Comparison of ENCODE assay signal across 1 cellular context in the genomic region with DNA sequence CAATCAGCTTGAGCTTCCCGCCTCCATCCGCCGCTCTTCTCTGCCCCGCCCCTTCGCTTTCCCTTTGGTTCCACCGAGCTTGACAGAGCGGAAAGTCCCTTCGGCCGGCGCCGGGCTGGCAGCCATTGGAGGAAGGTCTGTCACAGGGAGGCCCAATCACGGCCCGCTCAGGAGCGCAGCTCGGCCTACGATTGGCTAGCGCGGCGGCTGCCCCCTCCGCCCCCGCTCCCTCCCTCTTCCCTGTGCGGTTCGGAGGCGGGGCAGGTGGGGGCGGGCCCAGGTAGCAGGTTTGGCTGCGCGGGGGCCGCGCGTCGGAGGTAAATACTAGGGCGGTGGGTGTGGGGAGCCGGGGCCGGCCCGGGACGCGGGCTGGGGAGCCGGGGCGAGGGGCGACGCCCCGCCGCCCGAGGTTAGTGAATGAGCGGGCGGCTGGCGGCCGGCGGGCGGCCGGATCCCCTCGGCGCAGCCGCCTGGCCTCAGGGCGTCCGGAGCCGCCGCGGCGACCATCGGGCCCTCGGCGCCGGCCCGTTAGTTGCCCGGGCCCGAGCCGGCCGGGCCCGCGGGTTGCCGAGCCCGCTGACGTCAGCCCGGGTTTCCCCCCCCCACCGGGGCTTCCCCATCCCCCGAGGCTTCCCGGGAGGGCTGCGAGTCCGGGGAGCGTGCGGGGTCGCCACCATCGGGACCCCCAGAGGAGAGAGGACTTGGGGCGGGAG.
TF ChIP-seq lines count a peak whose summit lies in the region.

A gene (plus strand): TSS at position 279 of the 713 bp plus-strand sequence. CDS start 7,613 bp downstream, outside the sequence.

TF ChIP-seq in K562, 482 proteins besides CTCF, POLR2A, EP300 and RAD21 (continued from another document and continues in another):
- TF ChIP-seq, protein P1, sequence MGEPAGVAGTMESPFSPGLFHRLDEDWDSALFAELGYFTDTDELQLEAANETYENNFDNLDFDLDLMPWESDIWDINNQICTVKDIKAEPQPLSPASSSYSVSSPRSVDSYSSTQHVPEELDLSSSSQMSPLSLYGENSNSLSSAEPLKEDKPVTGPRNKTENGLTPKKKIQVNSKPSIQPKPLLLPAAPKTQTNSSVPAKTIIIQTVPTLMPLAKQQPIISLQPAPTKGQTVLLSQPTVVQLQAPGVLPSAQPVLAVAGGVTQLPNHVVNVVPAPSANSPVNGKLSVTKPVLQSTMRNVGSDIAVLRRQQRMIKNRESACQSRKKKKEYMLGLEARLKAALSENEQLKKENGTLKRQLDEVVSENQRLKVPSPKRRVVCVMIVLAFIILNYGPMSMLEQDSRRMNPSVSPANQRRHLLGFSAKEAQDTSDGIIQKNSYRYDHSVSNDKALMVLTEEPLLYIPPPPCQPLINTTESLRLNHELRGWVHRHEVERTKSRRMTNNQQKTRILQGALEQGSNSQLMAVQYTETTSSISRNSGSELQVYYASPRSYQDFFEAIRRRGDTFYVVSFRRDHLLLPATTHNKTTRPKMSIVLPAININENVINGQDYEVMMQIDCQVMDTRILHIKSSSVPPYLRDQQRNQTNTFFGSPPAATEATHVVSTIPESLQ (CRISPR knock-in tag; IDR thresholded peaks at IDR 0.05): no peak
- TF ChIP-seq, protein P2, sequence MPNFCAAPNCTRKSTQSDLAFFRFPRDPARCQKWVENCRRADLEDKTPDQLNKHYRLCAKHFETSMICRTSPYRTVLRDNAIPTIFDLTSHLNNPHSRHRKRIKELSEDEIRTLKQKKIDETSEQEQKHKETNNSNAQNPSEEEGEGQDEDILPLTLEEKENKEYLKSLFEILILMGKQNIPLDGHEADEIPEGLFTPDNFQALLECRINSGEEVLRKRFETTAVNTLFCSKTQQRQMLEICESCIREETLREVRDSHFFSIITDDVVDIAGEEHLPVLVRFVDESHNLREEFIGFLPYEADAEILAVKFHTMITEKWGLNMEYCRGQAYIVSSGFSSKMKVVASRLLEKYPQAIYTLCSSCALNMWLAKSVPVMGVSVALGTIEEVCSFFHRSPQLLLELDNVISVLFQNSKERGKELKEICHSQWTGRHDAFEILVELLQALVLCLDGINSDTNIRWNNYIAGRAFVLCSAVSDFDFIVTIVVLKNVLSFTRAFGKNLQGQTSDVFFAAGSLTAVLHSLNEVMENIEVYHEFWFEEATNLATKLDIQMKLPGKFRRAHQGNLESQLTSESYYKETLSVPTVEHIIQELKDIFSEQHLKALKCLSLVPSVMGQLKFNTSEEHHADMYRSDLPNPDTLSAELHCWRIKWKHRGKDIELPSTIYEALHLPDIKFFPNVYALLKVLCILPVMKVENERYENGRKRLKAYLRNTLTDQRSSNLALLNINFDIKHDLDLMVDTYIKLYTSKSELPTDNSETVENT (CRISPR knock-in tag; IDR thresholded peaks at IDR 0.05): no peak
- no peak for TF ChIP-seq ZNF217 (CRISPR knock-in tag; IDR thresholded peaks at IDR 0.05)
- peak; percentile 81 for TF ChIP-seq CHD2 (IDR thresholded peaks at IDR 0.05; ENCODE audit: low read depth, low read length)
- no peak for TF ChIP-seq SMAD4 (CRISPR knock-in tag; conservative IDR thresholded peaks at IDR 0.05)
- TF ChIP-seq, protein P3, sequence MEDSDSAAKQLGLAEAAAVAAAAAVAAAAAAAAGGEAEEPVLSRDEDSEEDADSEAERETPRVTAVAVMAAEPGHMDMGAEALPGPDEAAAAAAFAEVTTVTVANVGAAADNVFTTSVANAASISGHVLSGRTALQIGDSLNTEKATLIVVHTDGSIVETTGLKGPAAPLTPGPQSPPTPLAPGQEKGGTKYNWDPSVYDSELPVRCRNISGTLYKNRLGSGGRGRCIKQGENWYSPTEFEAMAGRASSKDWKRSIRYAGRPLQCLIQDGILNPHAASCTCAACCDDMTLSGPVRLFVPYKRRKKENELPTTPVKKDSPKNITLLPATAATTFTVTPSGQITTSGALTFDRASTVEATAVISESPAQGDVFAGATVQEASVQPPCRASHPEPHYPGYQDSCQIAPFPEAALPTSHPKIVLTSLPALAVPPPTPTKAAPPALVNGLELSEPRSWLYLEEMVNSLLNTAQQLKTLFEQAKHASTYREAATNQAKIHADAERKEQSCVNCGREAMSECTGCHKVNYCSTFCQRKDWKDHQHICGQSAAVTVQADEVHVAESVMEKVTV (CRISPR knock-in tag; IDR thresholded peaks at IDR 0.05): no peak
- TF ChIP-seq, protein P4, sequence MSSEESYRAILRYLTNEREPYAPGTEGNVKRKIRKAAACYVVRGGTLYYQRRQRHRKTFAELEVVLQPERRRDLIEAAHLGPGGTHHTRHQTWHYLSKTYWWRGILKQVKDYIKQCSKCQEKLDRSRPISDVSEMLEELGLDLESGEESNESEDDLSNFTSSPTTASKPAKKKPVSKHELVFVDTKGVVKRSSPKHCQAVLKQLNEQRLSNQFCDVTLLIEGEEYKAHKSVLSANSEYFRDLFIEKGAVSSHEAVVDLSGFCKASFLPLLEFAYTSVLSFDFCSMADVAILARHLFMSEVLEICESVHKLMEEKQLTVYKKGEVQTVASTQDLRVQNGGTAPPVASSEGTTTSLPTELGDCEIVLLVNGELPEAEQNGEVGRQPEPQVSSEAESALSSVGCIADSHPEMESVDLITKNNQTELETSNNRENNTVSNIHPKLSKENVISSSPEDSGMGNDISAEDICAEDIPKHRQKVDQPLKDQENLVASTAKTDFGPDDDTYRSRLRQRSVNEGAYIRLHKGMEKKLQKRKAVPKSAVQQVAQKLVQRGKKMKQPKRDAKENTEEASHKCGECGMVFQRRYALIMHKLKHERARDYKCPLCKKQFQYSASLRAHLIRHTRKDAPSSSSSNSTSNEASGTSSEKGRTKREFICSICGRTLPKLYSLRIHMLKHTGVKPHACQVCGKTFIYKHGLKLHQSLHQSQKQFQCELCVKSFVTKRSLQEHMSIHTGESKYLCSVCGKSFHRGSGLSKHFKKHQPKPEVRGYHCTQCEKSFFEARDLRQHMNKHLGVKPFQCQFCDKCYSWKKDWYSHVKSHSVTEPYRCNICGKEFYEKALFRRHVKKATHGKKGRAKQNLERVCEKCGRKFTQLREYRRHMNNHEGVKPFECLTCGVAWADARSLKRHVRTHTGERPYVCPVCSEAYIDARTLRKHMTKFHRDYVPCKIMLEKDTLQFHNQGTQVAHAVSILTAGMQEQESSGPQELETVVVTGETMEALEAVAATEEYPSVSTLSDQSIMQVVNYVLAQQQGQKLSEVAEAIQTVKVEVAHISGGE (CRISPR knock-in tag; IDR thresholded peaks at IDR 0.05): no peak
- TF ChIP-seq SNRNP70 (optimal IDR thresholded peaks at IDR 0.05; ENCODE audit: low read depth, low read length): no peak
- no peak for TF ChIP-seq SMARCB1 (IDR thresholded peaks at IDR 0.05; ENCODE audit: insufficient read length, low read depth)
- TF ChIP-seq, protein P5, sequence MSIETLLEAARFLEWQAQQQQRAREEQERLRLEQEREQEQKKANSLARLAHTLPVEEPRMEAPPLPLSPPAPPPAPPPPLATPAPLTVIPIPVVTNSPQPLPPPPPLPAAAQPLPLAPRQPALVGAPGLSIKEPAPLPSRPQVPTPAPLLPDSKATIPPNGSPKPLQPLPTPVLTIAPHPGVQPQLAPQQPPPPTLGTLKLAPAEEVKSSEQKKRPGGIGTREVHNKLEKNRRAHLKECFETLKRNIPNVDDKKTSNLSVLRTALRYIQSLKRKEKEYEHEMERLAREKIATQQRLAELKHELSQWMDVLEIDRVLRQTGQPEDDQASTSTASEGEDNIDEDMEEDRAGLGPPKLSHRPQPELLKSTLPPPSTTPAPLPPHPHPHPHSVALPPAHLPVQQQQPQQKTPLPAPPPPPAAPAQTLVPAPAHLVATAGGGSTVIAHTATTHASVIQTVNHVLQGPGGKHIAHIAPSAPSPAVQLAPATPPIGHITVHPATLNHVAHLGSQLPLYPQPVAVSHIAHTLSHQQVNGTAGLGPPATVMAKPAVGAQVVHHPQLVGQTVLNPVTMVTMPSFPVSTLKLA (conservative IDR thresholded peaks at IDR 0.05): peak; percentile 84 to 88
- TF ChIP-seq, protein P6, sequence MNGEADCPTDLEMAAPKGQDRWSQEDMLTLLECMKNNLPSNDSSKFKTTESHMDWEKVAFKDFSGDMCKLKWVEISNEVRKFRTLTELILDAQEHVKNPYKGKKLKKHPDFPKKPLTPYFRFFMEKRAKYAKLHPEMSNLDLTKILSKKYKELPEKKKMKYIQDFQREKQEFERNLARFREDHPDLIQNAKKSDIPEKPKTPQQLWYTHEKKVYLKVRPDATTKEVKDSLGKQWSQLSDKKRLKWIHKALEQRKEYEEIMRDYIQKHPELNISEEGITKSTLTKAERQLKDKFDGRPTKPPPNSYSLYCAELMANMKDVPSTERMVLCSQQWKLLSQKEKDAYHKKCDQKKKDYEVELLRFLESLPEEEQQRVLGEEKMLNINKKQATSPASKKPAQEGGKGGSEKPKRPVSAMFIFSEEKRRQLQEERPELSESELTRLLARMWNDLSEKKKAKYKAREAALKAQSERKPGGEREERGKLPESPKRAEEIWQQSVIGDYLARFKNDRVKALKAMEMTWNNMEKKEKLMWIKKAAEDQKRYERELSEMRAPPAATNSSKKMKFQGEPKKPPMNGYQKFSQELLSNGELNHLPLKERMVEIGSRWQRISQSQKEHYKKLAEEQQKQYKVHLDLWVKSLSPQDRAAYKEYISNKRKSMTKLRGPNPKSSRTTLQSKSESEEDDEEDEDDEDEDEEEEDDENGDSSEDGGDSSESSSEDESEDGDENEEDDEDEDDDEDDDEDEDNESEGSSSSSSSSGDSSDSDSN (IDR thresholded peaks at IDR 0.05; ENCODE audit: borderline replicate concordance in 1 of 2, low read depth in 2 of 2, low read length in 2 of 2): 0 out of 4 replicates have a peak, but pooled peaks of 1 of the 2 experiments have one; percentile 30
- TF ChIP-seq CREB1 (IDR thresholded peaks at IDR 0.05): peak; percentile 47; the same call in 1 of the 2 replicates
- peak; percentile 44; the same call in 1 of the 2 replicates for TF ChIP-seq CREB1 (CRISPR knock-in tag; IDR thresholded peaks at IDR 0.05)
- TF ChIP-seq, protein P7, sequence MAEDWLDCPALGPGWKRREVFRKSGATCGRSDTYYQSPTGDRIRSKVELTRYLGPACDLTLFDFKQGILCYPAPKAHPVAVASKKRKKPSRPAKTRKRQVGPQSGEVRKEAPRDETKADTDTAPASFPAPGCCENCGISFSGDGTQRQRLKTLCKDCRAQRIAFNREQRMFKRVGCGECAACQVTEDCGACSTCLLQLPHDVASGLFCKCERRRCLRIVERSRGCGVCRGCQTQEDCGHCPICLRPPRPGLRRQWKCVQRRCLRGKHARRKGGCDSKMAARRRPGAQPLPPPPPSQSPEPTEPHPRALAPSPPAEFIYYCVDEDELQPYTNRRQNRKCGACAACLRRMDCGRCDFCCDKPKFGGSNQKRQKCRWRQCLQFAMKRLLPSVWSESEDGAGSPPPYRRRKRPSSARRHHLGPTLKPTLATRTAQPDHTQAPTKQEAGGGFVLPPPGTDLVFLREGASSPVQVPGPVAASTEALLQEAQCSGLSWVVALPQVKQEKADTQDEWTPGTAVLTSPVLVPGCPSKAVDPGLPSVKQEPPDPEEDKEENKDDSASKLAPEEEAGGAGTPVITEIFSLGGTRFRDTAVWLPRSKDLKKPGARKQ (CRISPR knock-in tag; IDR thresholded peaks at IDR 0.05): no peak
- no peak for TF ChIP-seq PRPF4 (IDR thresholded peaks at IDR 0.05; ENCODE audit: insufficient read depth, low read depth, low read length, poor library complexity, severe bottlenecking)
- no peak for TF ChIP-seq ZFP1 (CRISPR knock-in tag; IDR thresholded peaks at IDR 0.05)
- peak; percentile 80 for TF ChIP-seq RBBP5 (IDR thresholded peaks at IDR 0.05; ENCODE audit: borderline replicate concordance, insufficient read depth, low read length, poor library complexity, severe bottlenecking)
- no peak for TF ChIP-seq FOXP1 (CRISPR knock-in tag; IDR thresholded peaks at IDR 0.05)
- TF ChIP-seq MAFF (IDR thresholded peaks at IDR 0.05; ENCODE audit: low read length): no peak
- TF ChIP-seq SOX6 (IDR thresholded peaks at IDR 0.05): no peak; the same call in 1 of the 2 replicates
- no peak for TF ChIP-seq SLC30A9 (CRISPR knock-in tag; IDR thresholded peaks at IDR 0.05)
- no peak for TF ChIP-seq ARID1B (IDR thresholded peaks at IDR 0.05)
- no peak for TF ChIP-seq MEF2A (IDR thresholded peaks at IDR 0.05; ENCODE audit: control insufficient read depth, low read depth, low read length)
- TF ChIP-seq NELFE (IDR thresholded peaks at IDR 0.05; ENCODE audit: insufficient read depth, insufficient read length): no peak
- TF ChIP-seq, protein P8, sequence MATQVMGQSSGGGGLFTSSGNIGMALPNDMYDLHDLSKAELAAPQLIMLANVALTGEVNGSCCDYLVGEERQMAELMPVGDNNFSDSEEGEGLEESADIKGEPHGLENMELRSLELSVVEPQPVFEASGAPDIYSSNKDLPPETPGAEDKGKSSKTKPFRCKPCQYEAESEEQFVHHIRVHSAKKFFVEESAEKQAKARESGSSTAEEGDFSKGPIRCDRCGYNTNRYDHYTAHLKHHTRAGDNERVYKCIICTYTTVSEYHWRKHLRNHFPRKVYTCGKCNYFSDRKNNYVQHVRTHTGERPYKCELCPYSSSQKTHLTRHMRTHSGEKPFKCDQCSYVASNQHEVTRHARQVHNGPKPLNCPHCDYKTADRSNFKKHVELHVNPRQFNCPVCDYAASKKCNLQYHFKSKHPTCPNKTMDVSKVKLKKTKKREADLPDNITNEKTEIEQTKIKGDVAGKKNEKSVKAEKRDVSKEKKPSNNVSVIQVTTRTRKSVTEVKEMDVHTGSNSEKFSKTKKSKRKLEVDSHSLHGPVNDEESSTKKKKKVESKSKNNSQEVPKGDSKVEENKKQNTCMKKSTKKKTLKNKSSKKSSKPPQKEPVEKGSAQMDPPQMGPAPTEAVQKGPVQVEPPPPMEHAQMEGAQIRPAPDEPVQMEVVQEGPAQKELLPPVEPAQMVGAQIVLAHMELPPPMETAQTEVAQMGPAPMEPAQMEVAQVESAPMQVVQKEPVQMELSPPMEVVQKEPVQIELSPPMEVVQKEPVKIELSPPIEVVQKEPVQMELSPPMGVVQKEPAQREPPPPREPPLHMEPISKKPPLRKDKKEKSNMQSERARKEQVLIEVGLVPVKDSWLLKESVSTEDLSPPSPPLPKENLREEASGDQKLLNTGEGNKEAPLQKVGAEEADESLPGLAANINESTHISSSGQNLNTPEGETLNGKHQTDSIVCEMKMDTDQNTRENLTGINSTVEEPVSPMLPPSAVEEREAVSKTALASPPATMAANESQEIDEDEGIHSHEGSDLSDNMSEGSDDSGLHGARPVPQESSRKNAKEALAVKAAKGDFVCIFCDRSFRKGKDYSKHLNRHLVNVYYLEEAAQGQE (CRISPR knock-in tag; IDR thresholded peaks at IDR 0.05; ENCODE audit: low read depth): no peak
- TF ChIP-seq NFYB (IDR thresholded peaks at IDR 0.05; ENCODE audit: extremely low read depth, insufficient read length): peak; percentile 65
- TF ChIP-seq ZNF232 (CRISPR knock-in tag; IDR thresholded peaks at IDR 0.05): no peak
- no peak for TF ChIP-seq EHMT2 (IDR thresholded peaks at IDR 0.05)
- no peak for TF ChIP-seq SMAD1 (IDR thresholded peaks at IDR 0.05; ENCODE audit: low read depth, low read length, partially characterized antibody)
- peak in 1 of 2 experiments; percentile 47; a peak in 2 of 4 replicates for TF ChIP-seq SIX5 (IDR thresholded peaks at IDR 0.05; ENCODE audit: borderline replicate concordance in 1 of 2, insufficient read depth in 1 of 2, low read depth in 1 of 2, low read length in 2 of 2)
- TF ChIP-seq DIDO1 (tag; IDR thresholded peaks at IDR 0.05; ENCODE audit: low read depth): no peak
- TF ChIP-seq, protein P9, sequence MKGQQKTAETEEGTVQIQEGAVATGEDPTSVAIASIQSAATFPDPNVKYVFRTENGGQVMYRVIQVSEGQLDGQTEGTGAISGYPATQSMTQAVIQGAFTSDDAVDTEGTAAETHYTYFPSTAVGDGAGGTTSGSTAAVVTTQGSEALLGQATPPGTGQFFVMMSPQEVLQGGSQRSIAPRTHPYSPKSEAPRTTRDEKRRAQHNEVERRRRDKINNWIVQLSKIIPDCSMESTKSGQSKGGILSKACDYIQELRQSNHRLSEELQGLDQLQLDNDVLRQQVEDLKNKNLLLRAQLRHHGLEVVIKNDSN (CRISPR knock-in tag; IDR thresholded peaks at IDR 0.05): 0 out of 2 replicates have a peak, but pooled peaks have one; percentile 16
- no peak for TF ChIP-seq KHSRP (IDR thresholded peaks at IDR 0.05)
- TF ChIP-seq SIN3A (IDR thresholded peaks at IDR 0.05; ENCODE audit: borderline replicate concordance in 2 of 2, control insufficient read depth in 1 of 2, low read depth in 2 of 2, low read length in 2 of 2): no peak
- peak in 1 of 2 experiments; percentile 23; a peak in 1 of 4 replicates for TF ChIP-seq TBL1XR1 (IDR thresholded peaks at IDR 0.05; ENCODE audit: low read length in 2 of 2)
